In genomic region chr11:96126917-96127595, GRCh38 we compare ENCODE assay signal across 26 cellular contexts.
DNase-seq lines count a peak whose midpoint lies in the region; ATAC-seq, FAIRE-seq and TF ChIP-seq lines count a peak whose summit lies in the region.
"Had no signal": no experiment of that assay in that cellular context is flagged by ENCODE, and none has a peak within 500 bp of the region (broad histone marks: within the 10 kb centered on the region; RNA-seq: fewer than 3 reads in every experiment).

No MANE protein-coding gene starts in this region.

- H3K27me3 Mint-ChIP-seq in activated CD4-positive, alpha-beta T cell treated with anti-CD3 and anti-CD28 coated beads for 36 hours: no peaks in the 10 kb centered on the region
- H3K27me3 Mint-ChIP-seq in activated CD4-positive, alpha-beta T cell treated with anti-CD3 and anti-CD28 coated beads, Interleukin-2, amount 10 ng/mL, durations not matched to agents 7 days and 5 days: no peaks in the 10 kb centered on the region
- H3K27me3 Mint-ChIP-seq in stimulated activated naive B cell treated with anti-CD40 and anti-IgM and Interleukin-4, amounts not matched to agents 10 μg/mL and 1 μg/mL and 100 μg/mL, for 72 hours: no peaks in the 10 kb centered on the region
- H3K27me3 Mint-ChIP-seq: IgD-negative memory B cell had no signal

- no peaks in the 10 kb centered on the region for H3K27me3 ChIP-seq in endothelial cell of umbilical vein (ENCODE audit: control insufficient read depth in 2 of 2, insufficient read depth in 2 of 2, low read length in 2 of 2)
- H3K27me3 ChIP-seq: adrenal gland, cardiac muscle cell, dorsolateral prefrontal cortex, gastrocnemius medialis had no signal

- H3K9ac ChIP-seq in endothelial cell of umbilical vein (replicated peaks; ENCODE audit: extremely low read depth, insufficient read depth, low read length): no peak overlapping the region

- H2AFZ ChIP-seq in endothelial cell of umbilical vein (ENCODE audit: low read depth, low read length): no peak overlapping the region

- peaks cover 51% of the 10 kb centered on the region for H3K36me3 Mint-ChIP-seq in activated CD4-positive, alpha-beta T cell treated with anti-CD3 and anti-CD28 coated beads for 36 hours (ENCODE audit: low read depth)
- H3K36me3 Mint-ChIP-seq in activated CD4-positive, alpha-beta T cell treated with anti-CD3 and anti-CD28 coated beads, Interleukin-2, amount 10 ng/mL, durations not matched to agents 7 days and 5 days (ENCODE audit: low read depth): peaks cover 36% of the 10 kb centered on the region
- peaks cover 7 to 8% of the 10 kb centered on the region in 2 donors for H3K36me3 Mint-ChIP-seq in stimulated activated naive B cell treated with anti-CD40 and anti-IgM and Interleukin-4, amounts not matched to agents 10 μg/mL and 1 μg/mL and 100 μg/mL, for 72 hours
- H3K36me3 Mint-ChIP-seq: natural killer cell had no signal

- no peak overlapping the region for H3K4me3 Mint-ChIP-seq in activated CD4-positive, alpha-beta T cell treated with anti-CD3 and anti-CD28 coated beads for 36 hours
- H3K4me3 Mint-ChIP-seq in activated CD4-positive, alpha-beta T cell treated with anti-CD3 and anti-CD28 coated beads, Interleukin-2, amount 10 ng/mL, durations not matched to agents 7 days and 5 days: no peak overlapping the region
- no peak overlapping the region for H3K4me3 Mint-ChIP-seq in stimulated activated naive B cell treated with anti-CD40 and anti-IgM and Interleukin-4, amounts not matched to agents 10 μg/mL and 1 μg/mL and 100 μg/mL, for 72 hours
- H3K4me3 Mint-ChIP-seq: IgD-negative memory B cell, natural killer cell had no signal

- no peaks in the 10 kb centered on the region for H3K9me3 Mint-ChIP-seq in activated CD4-positive, alpha-beta T cell treated with anti-CD3 and anti-CD28 coated beads for 36 hours (ENCODE audit: low read depth)
- peaks cover 11% of the 10 kb centered on the region for H3K9me3 Mint-ChIP-seq in activated CD4-positive, alpha-beta T cell treated with anti-CD3 and anti-CD28 coated beads, Interleukin-2, amount 10 ng/mL, durations not matched to agents 7 days and 5 days
- H3K9me3 Mint-ChIP-seq in stimulated activated naive B cell treated with anti-CD40 and anti-IgM and Interleukin-4, amounts not matched to agents 10 μg/mL and 1 μg/mL and 100 μg/mL, for 72 hours: peaks cover 0 to 1% of the 10 kb centered on the region in 2 donors
- H3K9me3 Mint-ChIP-seq: IgD-negative memory B cell, natural killer cell had no signal

- no peak for DNase-seq in activated CD4-positive, alpha-beta T cell treated with anti-CD3 and anti-CD28 coated beads for 36 hours
- no peak for DNase-seq in activated CD4-positive, alpha-beta T cell treated with anti-CD3 and anti-CD28 coated beads, Interleukin-2, amount 10 ng/mL, durations not matched to agents 7 days and 5 days
- DNase-seq in NCI-H69 (lab: John Stamatoyannopoulos, UW): peak; percentile 43
- peak; percentile 37 for DNase-seq in endothelial cell of umbilical vein (ENCODE audit: low read depth, low spot score)
- DNase-seq in stimulated activated naive B cell treated with anti-CD40 and anti-IgM and Interleukin-4, amounts not matched to agents 10 μg/mL and 1 μg/mL and 100 μg/mL, for 72 hours: no peak
- no peak for DNase-seq in NOMO-1 treated with dmso at 0.1 percent for 144 hours (lab: John Stamatoyannopoulos, UW; ENCODE audit: unreplicated experiment)
- no peak for DNase-seq in NOMO-1 treated with DMSO at 0.1 percent for 48 hours (lab: John Stamatoyannopoulos, UW; ENCODE audit: unreplicated experiment)
- no peak for DNase-seq in SK-N-DZ (ENCODE audit: low spot score)
- DNase-seq: activated CD4-positive, alpha-beta T cell treated with anti-CD3 and anti-CD28 coated beads, Interleukin-2, amount 50 U/mL, for 48 hours; adrenal gland; DMS 273 treated with DMSO at 0.1 percent for 48 hours; dorsolateral prefrontal cortex; erythroblast; gastrocnemius medialis; HCEC 1CT; kidney; MM.1S; natural killer cell; NCI-H2029; NCI-H510A treated with DMSO at 0.1 percent for 48 hours; posterior cingulate gyrus; stimulated activated CD4-positive, alpha-beta T cell treated with anti-CD3 and anti-CD28 coated beads, Interleukin-2, amount 100 ng/mL, for 24 hours had no signal

- H3K27ac Mint-ChIP-seq in activated CD4-positive, alpha-beta T cell treated with anti-CD3 and anti-CD28 coated beads for 36 hours: peak overlapping the region; percentile 2
- H3K27ac Mint-ChIP-seq in activated CD4-positive, alpha-beta T cell treated with anti-CD3 and anti-CD28 coated beads, Interleukin-2, amount 10 ng/mL, durations not matched to agents 7 days and 5 days: no peak overlapping the region
- H3K27ac Mint-ChIP-seq in stimulated activated naive B cell treated with anti-CD40 and anti-IgM and Interleukin-4, amounts not matched to agents 10 μg/mL and 1 μg/mL and 100 μg/mL, for 72 hours: peak overlapping the region; percentile 68
- H3K27ac Mint-ChIP-seq: IgD-negative memory B cell, natural killer cell had no signal

- no peak overlapping the region for H3K27ac ChIP-seq in endothelial cell of umbilical vein (ENCODE audit: insufficient read depth, low read depth, low read length)
- H3K27ac ChIP-seq: adrenal gland, C4-2B, cardiac muscle cell, dorsolateral prefrontal cortex, gastrocnemius medialis, HL-60 had no signal

- POLR2A ChIA-PET in activated CD4-positive, alpha-beta T cell treated with anti-CD3 and anti-CD28 coated beads for 36 hours (lab: Charles Lee): interaction anchor here (0.5 kb wide), 1 partner anchor 24 kb away, joined by 3 read pairs; no protein-coding TSS in a partner anchor
- POLR2A ChIA-PET in activated CD4-positive, alpha-beta T cell treated with anti-CD3 and anti-CD28 coated beads, Interleukin-2, amount 10 ng/mL, durations not matched to agents 7 days and 5 days (lab: Charles Lee): no interaction called here
- POLR2A ChIA-PET in endothelial cell of umbilical vein (lab: Charles Lee): no interaction called here

- H3K4me2 ChIP-seq in endothelial cell of umbilical vein (ENCODE audit: insufficient read depth, low read length): no peak overlapping the region

- intact Hi-C loops in activated CD4-positive, alpha-beta T cell treated with anti-CD3 and anti-CD28 coated beads for 36 hours (cut with DNase I, micrococcal nuclease): no loop called here
- intact Hi-C loops in endothelial cell of umbilical vein (cut with micrococcal nuclease): no loop called here

- BruUV-seq in endothelial cell of umbilical vein (replicated peaks; lab: Mats Ljungman, UMichigan): no TSS peak

- H3K4me3 ChIP-seq in endothelial cell of umbilical vein (replicated peaks in 1 of 3; ENCODE audit: insufficient read depth in 1 of 3, low read depth in 1 of 3, low read length in 3 of 3): no peak overlapping the region
- H3K4me3 ChIP-seq: adrenal gland, cardiac muscle cell, dorsolateral prefrontal cortex, gastrocnemius medialis had no signal

- peak; percentile 35 for ATAC-seq in activated CD4-positive, alpha-beta T cell treated with anti-CD3 and anti-CD28 coated beads for 36 hours
- peak; percentile 67 to 73 for ATAC-seq in stimulated activated naive B cell treated with anti-CD40 and anti-IgM and Interleukin-4, amounts not matched to agents 10 μg/mL and 1 μg/mL and 100 μg/mL, for 72 hours (replicated peaks)
- ATAC-seq: gastrocnemius medialis, natural killer cell had no signal

- no peaks in the 10 kb centered on the region for H3K9me1 ChIP-seq in endothelial cell of umbilical vein (replicated peaks; ENCODE audit: control insufficient read depth, extremely low read depth, insufficient read depth, low read length)

- FAIRE-seq in endothelial cell of umbilical vein (lab: Jason Lieb, UNC): no peak
- FAIRE-seq: kidney had no signal

- CTCF ChIA-PET in activated CD4-positive, alpha-beta T cell treated with anti-CD3 and anti-CD28 coated beads for 36 hours (lab: Charles Lee): interaction anchor here (1.0 kb wide), 1 partner anchor 215 kb away, joined by 3 read pairs; the partner anchor contains the start of gene MAML2
- CTCF ChIA-PET in activated CD4-positive, alpha-beta T cell treated with anti-CD3 and anti-CD28 coated beads, Interleukin-2, amount 10 ng/mL, durations not matched to agents 7 days and 5 days (lab: Charles Lee): interaction anchor here (0.7 to 2.2 kb wide), 2 partner anchors 10 to 41 kb away, joined by 3 to 7 read pairs; no protein-coding TSS in a partner anchor
- CTCF ChIA-PET in endothelial cell of umbilical vein (lab: Charles Lee): interaction anchor here (1.3 to 2.1 kb wide), 4 partner anchors 11 to 216 kb away, joined by 3 to 9 read pairs (median 4); partner anchors contain the start of gene MAML2

- no peaks in the 10 kb centered on the region for H3K36me3 ChIP-seq in endothelial cell of umbilical vein (ENCODE audit: control insufficient read depth in 2 of 2, extremely low read depth in 1 of 2, insufficient read depth in 2 of 2, low read length in 2 of 2)
- H3K36me3 ChIP-seq: adrenal gland, cardiac muscle cell, gastrocnemius medialis had no signal

- no peaks in the 10 kb centered on the region for H4K20me1 ChIP-seq in endothelial cell of umbilical vein (replicated peaks; ENCODE audit: control insufficient read depth, extremely low read depth, insufficient read depth, low read length)

- H3K4me1 Mint-ChIP-seq in activated CD4-positive, alpha-beta T cell treated with anti-CD3 and anti-CD28 coated beads for 36 hours: peaks cover 75% of the 10 kb centered on the region
- H3K4me1 Mint-ChIP-seq in activated CD4-positive, alpha-beta T cell treated with anti-CD3 and anti-CD28 coated beads, Interleukin-2, amount 10 ng/mL, durations not matched to agents 7 days and 5 days: peaks cover 20% of the 10 kb centered on the region
- peaks cover 38 to 53% of the 10 kb centered on the region in 2 donors for H3K4me1 Mint-ChIP-seq in stimulated activated naive B cell treated with anti-CD40 and anti-IgM and Interleukin-4, amounts not matched to agents 10 μg/mL and 1 μg/mL and 100 μg/mL, for 72 hours

- TF ChIP-seq CTCF in endothelial cell of umbilical vein (IDR thresholded peaks at IDR 0.05; ENCODE audit: extremely low read depth in 1 of 2, insufficient read depth in 1 of 2, low read depth in 1 of 2, low read length in 2 of 2): no peak

- H3K9me3 ChIP-seq in endothelial cell of umbilical vein (replicated peaks; ENCODE audit: control insufficient read depth, insufficient read depth, low read length): no peaks in the 10 kb centered on the region
- H3K9me3 ChIP-seq: adrenal gland, gastrocnemius medialis had no signal

- no peaks in the 10 kb centered on the region for H3K79me2 ChIP-seq in endothelial cell of umbilical vein (ENCODE audit: control insufficient read depth, insufficient read depth, low read length)

- dilution Hi-C loops in endothelial cell of umbilical vein (cut with MboI; ENCODE audit: extremely low pct_ligation_motif_present, low sequenced_read_pairs): no loop called here

- no peak for TF ChIP-seq POLR2A in endothelial cell of umbilical vein (IDR thresholded peaks at IDR 0.05; ENCODE audit: low read depth, low read length)

- peaks cover 4% of the 10 kb centered on the region for H3K4me1 ChIP-seq in endothelial cell of umbilical vein (ENCODE audit: control insufficient read depth, extremely low read depth, insufficient read depth, low read length)
- H3K4me1 ChIP-seq: gastrocnemius medialis had no signal

TF ChIP-seq in endothelial cell of umbilical vein, 7 proteins besides CTCF, POLR2A, EP300 and RAD21 (continues in another document):
- TF ChIP-seq, protein P1, sequence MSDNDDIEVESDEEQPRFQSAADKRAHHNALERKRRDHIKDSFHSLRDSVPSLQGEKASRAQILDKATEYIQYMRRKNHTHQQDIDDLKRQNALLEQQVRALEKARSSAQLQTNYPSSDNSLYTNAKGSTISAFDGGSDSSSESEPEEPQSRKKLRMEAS (IDR thresholded peaks at IDR 0.05; ENCODE audit: insufficient read depth, insufficient read length): no peak

Comparison
In these comparisons a context has a peak if more than half of its experiments do, and no peak if none do; other contexts are left out.
1. DNase-seq: peak in NCI-H69 (single experiment) and endothelial cell of umbilical vein (single experiment); none in activated CD4-positive, alpha-beta T cell treated with anti-CD3 and anti-CD28 coated beads for 36 hours (single experiment), activated CD4-positive, alpha-beta T cell treated with anti-CD3 and anti-CD28 coated beads, Interleukin-2, amount 10 ng/mL, durations not matched to agents 7 days and 5 days (single experiment), stimulated activated naive B cell treated with anti-CD40 and anti-IgM and Interleukin-4, amounts not matched to agents 10 μg/mL and 1 μg/mL and 100 μg/mL, for 72 hours (single experiment), NOMO-1 treated with dmso at 0.1 percent for 144 hours (single experiment), NOMO-1 treated with DMSO at 0.1 percent for 48 hours (single experiment) and SK-N-DZ (single experiment).